ENCODE assay signal across 19 cellular contexts in the genomic region with DNA sequence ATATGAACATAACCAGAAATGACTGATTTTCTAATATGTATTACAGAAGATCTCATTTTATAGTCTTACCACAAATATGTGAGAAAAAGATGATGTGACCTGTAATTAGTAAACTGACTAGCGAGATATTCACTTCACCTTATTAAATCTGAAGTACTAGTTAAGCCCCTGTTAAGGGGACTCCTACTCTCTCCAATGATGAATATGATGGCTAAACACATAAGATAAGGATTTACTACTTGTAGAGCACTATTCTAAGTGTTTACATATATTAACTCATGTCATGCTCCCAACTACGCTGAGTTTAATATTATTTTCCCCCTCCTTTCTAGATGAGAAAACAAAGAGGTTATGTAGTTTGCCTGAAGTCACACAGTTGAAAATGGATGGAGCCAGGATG.
"Had no signal": no experiment of that assay in that cellular context is flagged by ENCODE, and none has a peak within 500 bp of the region (broad histone marks: within the 10 kb centered on the region; RNA-seq: fewer than 3 reads in every experiment).

No MANE protein-coding gene starts in this region.

- H3K4me3 ChIP-seq: adrenal gland, breast epithelium, esophagus muscularis mucosa, gastroesophageal sphincter, heart left ventricle, thoracic aorta, upper lobe of left lung had no signal

- H3K27me3 ChIP-seq: adrenal gland, breast epithelium, esophagus muscularis mucosa, gastroesophageal sphincter, heart left ventricle, upper lobe of left lung had no signal

- H3K27ac ChIP-seq: adrenal gland, breast epithelium, esophagus muscularis mucosa, gastroesophageal sphincter, heart left ventricle, thoracic aorta, upper lobe of left lung had no signal

- ATAC-seq: activated CD4-positive, CD25-positive, alpha-beta regulatory T cell treated with anti-CD3 and anti-CD28 coated beads, Interleukin-2, amount 50 U/mL, for 24 hours; activated CD8-positive, alpha-beta T cell treated with anti-CD3 and anti-CD28 coated beads, Interleukin-2, amount 10 ng/mL, durations not matched to agents 7 days and 5 days; gastroesophageal sphincter; heart left ventricle had no signal

- DNase-seq: activated CD4-positive, alpha-beta T cell treated with anti-CD3 and anti-CD28 coated beads, Interleukin-2, amount 10 ng/mL, durations not matched to agents 7 days and 5 days; activated CD8-positive, alpha-beta T cell treated with anti-CD3 and anti-CD28 coated beads, Interleukin-2, amount 10 ng/mL, durations not matched to agents 7 days and 5 days; activated effector memory CD4-positive, alpha-beta T cell treated with anti-CD3 and anti-CD28 coated beads, Interleukin-2, amount 50 U/mL, for 16 hours; activated naive CD4-positive, alpha-beta T cell treated with anti-CD3 and anti-CD28 coated beads, Interleukin-2, amount 50 U/mL, for 16 hours; activated T-cell treated with anti-CD3 and anti-CD28 coated beads, Interleukin-2, amount 50 U/mL, for 24 hours; adrenal gland; effector CD8-positive, alpha-beta T cell; heart left ventricle; stimulated activated CD4-positive, alpha-beta T cell treated with anti-CD3 and anti-CD28 coated beads, Interleukin-2, amount 100 ng/mL, for 24 hours; upper lobe of left lung had no signal

- H3K27ac Mint-ChIP-seq: activated CD4-positive, alpha-beta T cell treated with anti-CD3 and anti-CD28 coated beads, Interleukin-2, amount 10 ng/mL, durations not matched to agents 7 days and 5 days; activated CD8-positive, alpha-beta T cell treated with anti-CD3 and anti-CD28 coated beads, Interleukin-2, amount 10 ng/mL, durations not matched to agents 7 days and 5 days; dendritic cell treated with granulocyte-macrophage colony-stimulating factor and Interleukin-4, amounts not matched to agents 40 ng/mL and 50 ng/mL, for 4 days; progenitor cell of endocrine pancreas had no signal

- H3K4me1 ChIP-seq: breast epithelium had no signal

- H3K9me3 Mint-ChIP-seq: activated T-cell treated with anti-CD3 and anti-CD28 coated beads, Interleukin-2, amount 50 U/mL, for 24 hours; dendritic cell treated with granulocyte-macrophage colony-stimulating factor and Interleukin-4, amounts not matched to agents 40 ng/mL and 50 ng/mL, for 4 days had no signal

- H3K36me3 ChIP-seq: adrenal gland, breast epithelium, esophagus muscularis mucosa, gastroesophageal sphincter, heart left ventricle, upper lobe of left lung had no signal

- H3K9me3 ChIP-seq: adrenal gland, breast epithelium, esophagus muscularis mucosa, gastroesophageal sphincter, heart left ventricle, thoracic aorta, upper lobe of left lung had no signal

- FAIRE-seq: astrocyte, endothelial cell of umbilical vein had no signal

- H3K4me3 Mint-ChIP-seq: activated CD4-positive, alpha-beta T cell treated with anti-CD3 and anti-CD28 coated beads, Interleukin-2, amount 10 ng/mL, durations not matched to agents 7 days and 5 days; activated CD8-positive, alpha-beta T cell treated with anti-CD3 and anti-CD28 coated beads, Interleukin-2, amount 10 ng/mL, durations not matched to agents 7 days and 5 days; activated T-cell treated with anti-CD3 and anti-CD28 coated beads, Interleukin-2, amount 50 U/mL, for 24 hours; dendritic cell treated with granulocyte-macrophage colony-stimulating factor and Interleukin-4, amounts not matched to agents 40 ng/mL and 50 ng/mL, for 4 days had no signal

- H3K27me3 Mint-ChIP-seq: activated CD4-positive, alpha-beta T cell treated with anti-CD3 and anti-CD28 coated beads, Interleukin-2, amount 10 ng/mL, durations not matched to agents 7 days and 5 days; activated T-cell treated with anti-CD3 and anti-CD28 coated beads, Interleukin-2, amount 50 U/mL, for 24 hours; dendritic cell treated with granulocyte-macrophage colony-stimulating factor and Interleukin-4, amounts not matched to agents 40 ng/mL and 50 ng/mL, for 4 days; progenitor cell of endocrine pancreas had no signal
